In the genomic region with DNA sequence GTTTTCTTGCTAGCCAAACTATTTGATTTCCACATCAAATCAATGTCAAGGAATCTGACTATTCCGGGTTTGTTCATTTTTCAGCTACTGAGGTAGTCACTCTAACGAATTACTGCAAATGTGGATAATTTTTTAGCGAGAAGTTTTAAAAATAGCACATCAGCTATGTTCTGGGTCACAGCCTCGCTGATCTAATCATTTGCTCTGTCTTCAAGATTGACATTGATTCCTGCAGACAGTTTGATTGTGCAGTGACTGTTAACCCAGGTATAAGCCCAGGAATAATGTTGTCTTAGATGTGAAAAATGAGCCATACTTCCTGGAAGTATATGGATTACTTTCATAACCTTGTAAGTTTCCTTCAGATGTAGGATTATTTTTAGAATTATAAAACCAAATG, we compare ENCODE assay signal across 32 cellular contexts.
"Had no signal": no experiment of that assay in that cellular context is flagged by ENCODE, and none has a peak within 500 bp of the region (broad histone marks: within the 10 kb centered on the region; RNA-seq: fewer than 3 reads in every experiment).

No MANE protein-coding gene starts in this region.

- H3K9me3 ChIP-seq: adrenal gland, ascending aorta, body of pancreas, breast epithelium had no signal

- H3K36me3 ChIP-seq: adrenal gland, ascending aorta, brain microvascular endothelial cell, breast epithelium, cardiac muscle cell had no signal

- H3K27ac ChIP-seq: adrenal gland, ascending aorta, body of pancreas, brain microvascular endothelial cell, breast epithelium, cardiac muscle cell had no signal

- ATAC-seq: activated naive CD4-positive, alpha-beta T cell treated with anti-CD3 and anti-CD28 coated beads, Interleukin-2, amount 50 U/mL, for 72 hours; activated naive CD8-positive, alpha-beta T cell treated with anti-CD3 and anti-CD28 coated beads, Interleukin-2, amount 50 U/mL, for 24 hours; activated T-cell treated with anti-CD3 and anti-CD28 coated beads, Interleukin-2, amount 50 U/mL, for 4 hours; activated T-cell treated with anti-CD3 and anti-CD28 coated beads, Interleukin-2, amount 50 U/mL, for 72 hours; activated T-helper 17 cell treated with anti-CD3 and anti-CD28 coated beads, Interleukin-2, amount 50 U/mL, for 72 hours; body of pancreas had no signal

- H3K27me3 ChIP-seq: adrenal gland, ascending aorta, body of pancreas, brain microvascular endothelial cell, breast epithelium had no signal

- H3K4me3 ChIP-seq: adrenal gland, ascending aorta, body of pancreas, breast epithelium, cardiac muscle cell had no signal

- H3K4me1 ChIP-seq: adrenal gland, ascending aorta, body of pancreas, breast epithelium had no signal

- DNase-seq: activated effector memory CD4-positive, alpha-beta T cell treated with anti-CD3 and anti-CD28 coated beads, Interleukin-2, amount 50 U/mL, for 16 hours; activated effector memory CD4-positive, alpha-beta T cell treated with Interleukin-2 at 50 U/mL for 16 hours; activated gamma-delta T cell; activated gamma-delta T cell treated with Interleukin-2 at 50 U/mL for 16 hours; activated naive CD4-positive, alpha-beta T cell; activated naive CD4-positive, alpha-beta T cell treated with anti-CD3 and anti-CD28 coated beads for 36 hours; activated naive CD4-positive, alpha-beta T cell treated with anti-CD3 and anti-CD28 coated beads, Interleukin-2, amount 10 ng/mL, durations not matched to agents 7 days and 5 days; activated naive CD4-positive, alpha-beta T cell treated with anti-CD3 and anti-CD28 coated beads, Interleukin-2, amount 50 U/mL, for 16 hours; activated naive CD4-positive, alpha-beta T cell treated with Interleukin-2 at 50 U/mL for 16 hours; activated naive CD8-positive, alpha-beta T cell treated with anti-CD3 and anti-CD28 coated beads for 36 hours; activated naive CD8-positive, alpha-beta T cell treated with anti-CD3 and anti-CD28 coated beads, Interleukin-2, amount 10 ng/mL, durations not matched to agents 7 days and 5 days; activated naive CD8-positive, alpha-beta T cell treated with anti-CD3 and anti-CD28 coated beads, Interleukin-2, amount 50 U/mL, for 24 hours; activated T-cell treated with anti-CD3 and anti-CD28 coated beads, Interleukin-2, amount 50 U/mL, for 1 hour; activated T-cell treated with anti-CD3 and anti-CD28 coated beads, Interleukin-2, amount 50 U/mL, for 24 hours; activated T-cell treated with anti-CD3 and anti-CD28 coated beads, Interleukin-2, amount 50 U/mL, for 4 hours; activated T-cell treated with anti-CD3 and anti-CD28 coated beads, Interleukin-2, amount 50 U/mL, for 48 hours; activated T-cell treated with anti-CD3 and anti-CD28 coated beads, Interleukin-2, amount 50 U/mL, for 72 hours; adrenal gland; amniotic stem cell; amygdala; anterior cingulate cortex; aorta; body of pancreas; brain microvascular endothelial cell; central memory CD4-positive, alpha-beta T cell; cerebellar nuclear complex had no signal

- FAIRE-seq: astrocyte had no signal
